In the genomic region with DNA sequence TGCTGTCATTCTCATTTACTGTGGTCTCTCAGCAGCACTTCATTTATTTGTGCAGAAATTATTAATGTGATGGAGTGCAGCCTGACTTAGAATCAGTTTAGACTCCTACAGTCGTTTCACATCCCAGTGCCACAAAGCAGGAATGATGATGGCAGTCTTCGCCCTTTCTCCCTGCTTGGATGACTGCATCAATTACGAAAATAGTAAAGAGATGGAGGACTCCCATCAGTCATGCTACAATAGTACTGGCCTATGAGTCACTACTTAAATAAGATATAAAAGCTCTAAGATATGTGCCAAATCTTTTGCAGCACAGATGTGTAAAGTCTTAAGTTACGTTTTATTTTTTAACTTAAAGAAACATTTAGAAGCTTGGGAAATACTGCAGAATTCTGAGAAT, we compare ENCODE assay signal across 18 cellular contexts.
A peak's percentile ranks its signal among the peaks of the same experiment; 100 is the strongest.
DNase-seq lines count a peak whose midpoint lies in the region; ATAC-seq and TF ChIP-seq lines count a peak whose summit lies in the region.
"Had no signal": no experiment of that assay in that cellular context is flagged by ENCODE, and none has a peak within 500 bp of the region (broad histone marks: within the 10 kb centered on the region; RNA-seq: fewer than 3 reads in every experiment).

No MANE protein-coding gene starts in this region.

- H3K9ac ChIP-seq in GM23248 (no peak overlapping the region), neural progenitor cell (no peak overlapping the region), trophoblast cell (ENCODE audit: low read length) (no peak overlapping the region)

- H3K27me3 Mint-ChIP-seq in WTC11 (ENCODE audit: low read depth) (peaks cover 58% of the 10 kb centered on the region), neural progenitor cell (ENCODE audit: insufficient read depth, low read depth) (peaks cover 2% of the 10 kb centered on the region), type B pancreatic cell (no peaks in the 10 kb centered on the region)

- no peak overlapping the region for H3K4me3 ChIP-seq in GM23248
- H3K4me3 ChIP-seq in neural progenitor cell = no peak overlapping the region
- no peak overlapping the region for H3K4me3 ChIP-seq in effector memory CD4-positive, alpha-beta T cell (ENCODE audit: insufficient read depth, low read depth, low read length, poor library complexity, severe bottlenecking)
- H3K4me3 ChIP-seq in trophoblast cell (ENCODE audit: low read depth, low read length) = no peak overlapping the region
- H3K4me3 ChIP-seq: cardiac muscle cell had no signal

- no peak overlapping the region for H4K91ac ChIP-seq in trophoblast cell (ENCODE audit: low read depth, low read length)

- in situ Hi-C loops in GM23248 (cut with MboI) = no loop called here

- H3K4me2 ChIP-seq in GM23248 (ENCODE audit: unreplicated experiment) (no peak overlapping the region), neural progenitor cell (no peak overlapping the region), trophoblast cell (ENCODE audit: low read length) (no peak overlapping the region)

- H3K27ac ChIP-seq in GM23248 = no peak overlapping the region
- no peak overlapping the region for H3K27ac ChIP-seq in neural progenitor cell
- H3K27ac ChIP-seq in effector memory CD4-positive, alpha-beta T cell (ENCODE audit: insufficient read depth, low read length, poor library complexity, severe bottlenecking) = no peak overlapping the region
- H3K27ac ChIP-seq in trophoblast cell (ENCODE audit: low read depth, low read length) = no peak overlapping the region
- H3K27ac ChIP-seq: cardiac muscle cell had no signal

- H3K4me1 ChIP-seq in GM23248 (ENCODE audit: insufficient read depth) (no peaks in the 10 kb centered on the region), neural progenitor cell (peaks cover 18% of the 10 kb centered on the region), trophoblast cell (ENCODE audit: control insufficient read depth in 1 of 2, insufficient read depth in 2 of 2, low read length in 2 of 2) (no peaks in the 10 kb centered on the region)
- H3K4me1 ChIP-seq in effector memory CD4-positive, alpha-beta T cell (ENCODE audit: control insufficient read depth, insufficient read depth, low read length, poor library complexity, severe bottlenecking) = no peaks in the 10 kb centered on the region

- CTCF ChIA-PET in WTC11 (lab: Charles Lee) = no interaction called here

- no peak overlapping the region for H3K23ac ChIP-seq in trophoblast cell (ENCODE audit: low read length)

- H3K79me2 ChIP-seq in GM23248 (ENCODE audit: insufficient read depth) (no peaks in the 10 kb centered on the region), neural progenitor cell (ENCODE audit: low read depth) (no peaks in the 10 kb centered on the region), trophoblast cell (ENCODE audit: control insufficient read depth, insufficient read depth, low read length, poor library complexity) (no peaks in the 10 kb centered on the region)

- H3K4ac ChIP-seq in trophoblast cell (ENCODE audit: low read depth, low read length) = no peak overlapping the region

- H3K4me3 Mint-ChIP-seq in WTC11 (no peak overlapping the region), neural progenitor cell (no peak overlapping the region), type B pancreatic cell (no peak overlapping the region)

- H3K14ac ChIP-seq in trophoblast cell (ENCODE audit: low read length) = no peak overlapping the region

- H3K4me1 Mint-ChIP-seq in WTC11 = peaks cover 53% of the 10 kb centered on the region
- peaks cover 8% of the 10 kb centered on the region for H3K4me1 Mint-ChIP-seq in neural progenitor cell
- no peaks in the 10 kb centered on the region for H3K4me1 Mint-ChIP-seq in type B pancreatic cell (ENCODE audit: unreplicated experiment)

- H2BK12ac ChIP-seq in trophoblast cell (ENCODE audit: low read length) = no peak overlapping the region

- H3K9me2 ChIP-seq in GM23248 (ENCODE audit: insufficient read depth) = no peaks in the 10 kb centered on the region

- H3K9me3 ChIP-seq in GM23248 (ENCODE audit: low read depth) (no peaks in the 10 kb centered on the region), neural progenitor cell (ENCODE audit: low read depth) (no peaks in the 10 kb centered on the region), trophoblast cell (ENCODE audit: insufficient read depth, low read depth, low read length) (no peaks in the 10 kb centered on the region)
- no peaks in the 10 kb centered on the region for H3K9me3 ChIP-seq in effector memory CD4-positive, alpha-beta T cell (ENCODE audit: control insufficient read depth, low read length)

- H3K36me3 Mint-ChIP-seq in WTC11 (no peaks in the 10 kb centered on the region), neural progenitor cell (no peaks in the 10 kb centered on the region), type B pancreatic cell (no peaks in the 10 kb centered on the region)

- no peaks in the 10 kb centered on the region for H3K27me3 ChIP-seq in GM23248 (replicated peaks; ENCODE audit: insufficient read depth)
- no peaks in the 10 kb centered on the region for H3K27me3 ChIP-seq in neural progenitor cell
- H3K27me3 ChIP-seq in effector memory CD4-positive, alpha-beta T cell (replicated peaks; ENCODE audit: control insufficient read depth, insufficient read depth, low read length, poor library complexity, severe bottlenecking) = no peaks in the 10 kb centered on the region
- H3K27me3 ChIP-seq in trophoblast cell (ENCODE audit: insufficient read depth, low read length) = no peaks in the 10 kb centered on the region
- H3K27me3 ChIP-seq: cardiac muscle cell had no signal

- no peak overlapping the region for H2BK120ac ChIP-seq in trophoblast cell (ENCODE audit: insufficient read depth, low read length, poor library complexity)

- 53 to 56% methylated on average over 4 of the region's 4 CpGs for WGBS in GM23248 (ENCODE audit: low coverage in 1 of 2, low lambda C conversion rate in 2 of 2, missing lambda C conversion rate in 2 of 2), 2 experiments
- no CpG with 5 or more reads among the region's 4 CpGs for WGBS in trophoblast cell (ENCODE audit: extremely low coverage, insufficient coverage, insufficient read length)

- no peak overlapping the region for H2BK5ac ChIP-seq in trophoblast cell (ENCODE audit: low read depth, low read length, poor library complexity)

- H4K12ac ChIP-seq in trophoblast cell (ENCODE audit: low read depth, low read length) = no peak overlapping the region

- H3K9me3 Mint-ChIP-seq in WTC11 = 0 out of 2 replicates have a peak, but pooled peaks cover 4% of the 10 kb centered on the region
- H3K9me3 Mint-ChIP-seq in neural progenitor cell = no peaks in the 10 kb centered on the region
- H3K9me3 Mint-ChIP-seq in type B pancreatic cell = no peaks in the 10 kb centered on the region

- H3K79me1 ChIP-seq in trophoblast cell (ENCODE audit: low read length) = no peaks in the 10 kb centered on the region

- H2AFZ ChIP-seq in GM23248 (no peak overlapping the region), neural progenitor cell (replicated peaks) (peak overlapping the region; percentile 45), trophoblast cell (ENCODE audit: insufficient read depth, low read length, poor library complexity) (no peak overlapping the region)

- POLR2A ChIA-PET in WTC11 (lab: Charles Lee) = interaction anchor here (0.5 kb wide), 1 partner anchor 649 kb away, joined by 3 read pairs; no protein-coding TSS in a partner anchor

- no peak for ATAC-seq in WTC11

- DNase-seq in GM23248 = peak; percentile 2
- no peak for DNase-seq in WTC11 (ENCODE audit: low spot score)
- peak; percentile 70 for DNase-seq in fibroblast of gingiva (ENCODE audit: low read depth)
- DNase-seq in neural progenitor cell (ENCODE audit: low spot score) = no peak
- no peak for DNase-seq in type B pancreatic cell (ENCODE audit: extremely low spot score, unreplicated experiment)
- DNase-seq in effector memory CD4-positive, alpha-beta T cell = no peak
- DNase-seq in NCI-H524 treated with DMSO at 0.1 percent for 48 hours (lab: John Stamatoyannopoulos, UW) = no peak
- DNase-seq in trophoblast cell = no peak
- DNase-seq: activated CD4-positive, alpha-beta T cell treated with anti-CD3 and anti-CD28 coated beads for 48 hours; activated naive CD4-positive, alpha-beta T cell; KG1; NCI-H1092; NCI-H2107; occipital lobe; stimulated activated CD4-positive, alpha-beta T cell treated with anti-CD3 and anti-CD28 coated beads, Interleukin-2, amount 100 ng/mL, for 48 hours; substantia nigra; T1000 had no signal

- H3K36me3 ChIP-seq in GM23248 (ENCODE audit: low read depth) (no peaks in the 10 kb centered on the region), neural progenitor cell (no peaks in the 10 kb centered on the region), trophoblast cell (ENCODE audit: control insufficient read depth in 1 of 2, insufficient read depth in 2 of 2, low read length in 2 of 2) (no peaks in the 10 kb centered on the region)
- H3K36me3 ChIP-seq in effector memory CD4-positive, alpha-beta T cell (ENCODE audit: control insufficient read depth, insufficient read depth, low read length) = no peaks in the 10 kb centered on the region
- H3K36me3 ChIP-seq: cardiac muscle cell had no signal

- TF ChIP-seq CTCF in WTC11 (IDR thresholded peaks at IDR 0.05) (no peak), neural progenitor cell (IDR thresholded peaks at IDR 0.05) (no peak), type B pancreatic cell (conservative IDR thresholded peaks at IDR 0.05) (no peak)

- no peak overlapping the region for H2AK5ac ChIP-seq in trophoblast cell (ENCODE audit: low read length)

- no peak overlapping the region for H3K18ac ChIP-seq in trophoblast cell (ENCODE audit: low read length)

- H3K27ac Mint-ChIP-seq in WTC11 (peak overlapping the region; percentile 47; the same call in 1 of the 2 replicates), neural progenitor cell (no peak overlapping the region), type B pancreatic cell (no peak overlapping the region)

- H4K8ac ChIP-seq in trophoblast cell (ENCODE audit: low read depth, low read length) = no peak overlapping the region

- H3F3A ChIP-seq in GM23248 (ENCODE audit: insufficient read depth) (no peaks in the 10 kb centered on the region), neural progenitor cell (ENCODE audit: low read depth) (peaks cover 15% of the 10 kb centered on the region)

- no peaks in the 10 kb centered on the region for H4K20me1 ChIP-seq in GM23248 (ENCODE audit: insufficient read depth)
- no peaks in the 10 kb centered on the region for H4K20me1 ChIP-seq in neural progenitor cell (ENCODE audit: low read depth)

TF ChIP-seq in WTC11, 78 proteins besides CTCF, POLR2A, EP300 and RAD21 (continues in another document):
- TF ChIP-seq, protein P1, sequence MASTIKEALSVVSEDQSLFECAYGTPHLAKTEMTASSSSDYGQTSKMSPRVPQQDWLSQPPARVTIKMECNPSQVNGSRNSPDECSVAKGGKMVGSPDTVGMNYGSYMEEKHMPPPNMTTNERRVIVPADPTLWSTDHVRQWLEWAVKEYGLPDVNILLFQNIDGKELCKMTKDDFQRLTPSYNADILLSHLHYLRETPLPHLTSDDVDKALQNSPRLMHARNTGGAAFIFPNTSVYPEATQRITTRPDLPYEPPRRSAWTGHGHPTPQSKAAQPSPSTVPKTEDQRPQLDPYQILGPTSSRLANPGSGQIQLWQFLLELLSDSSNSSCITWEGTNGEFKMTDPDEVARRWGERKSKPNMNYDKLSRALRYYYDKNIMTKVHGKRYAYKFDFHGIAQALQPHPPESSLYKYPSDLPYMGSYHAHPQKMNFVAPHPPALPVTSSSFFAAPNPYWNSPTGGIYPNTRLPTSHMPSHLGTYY (CRISPR knock-in tag; IDR thresholded peaks at IDR 0.05) = no peak
- no peak for TF ChIP-seq SOX15 (CRISPR knock-in tag; IDR thresholded peaks at IDR 0.05)
- no peak for TF ChIP-seq KAT7 (CRISPR knock-in tag; IDR thresholded peaks at IDR 0.05; ENCODE audit: borderline replicate concordance)

Comparison
In these comparisons a context has a peak if more than half of its experiments do, and no peak if none do; other contexts are left out.
1. DNase-seq: peak in GM23248 (single experiment) and fibroblast of gingiva (single experiment); none in WTC11 (single experiment), neural progenitor cell (single experiment), type B pancreatic cell (single experiment), effector memory CD4-positive, alpha-beta T cell (0 of 3), NCI-H524 treated with DMSO at 0.1 percent for 48 hours (single experiment) and trophoblast cell (0 of 2).